ENCODE assay signal across 19 cellular contexts in the genomic region with DNA sequence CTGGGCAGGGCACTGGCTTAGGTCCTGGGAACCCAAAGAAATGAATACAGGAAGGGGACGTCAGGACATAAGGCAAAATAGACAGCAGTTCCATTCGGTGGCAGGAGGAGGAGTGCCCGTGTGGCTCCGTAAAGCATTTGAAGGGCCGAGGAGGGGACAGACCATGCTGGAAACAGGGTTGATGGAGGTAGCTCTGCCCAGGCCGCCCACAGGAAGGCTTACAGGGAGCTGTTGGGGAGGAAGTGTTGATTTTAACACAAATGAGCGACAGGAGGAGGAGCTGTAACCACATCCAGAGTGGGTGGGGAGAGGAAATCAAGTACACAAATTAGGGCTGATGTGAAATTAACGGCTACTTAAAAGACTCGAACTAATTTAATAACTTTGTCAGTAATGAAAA. TPM values are rescaled to one million over a fixed set of nuclear protein-coding genes. Genes with fewer than 3 reads are reported as not detected.
DNase-seq lines count a peak whose midpoint lies in the region; ATAC-seq and TF ChIP-seq lines count a peak whose summit lies in the region.
"Had no signal": no experiment of that assay in that cellular context is flagged by ENCODE, and none has a peak within 500 bp of the region (broad histone marks: within the 10 kb centered on the region; RNA-seq: fewer than 3 reads in every experiment).

No MANE protein-coding gene starts in this region.

- POLR2A ChIA-PET in activated CD8-positive, alpha-beta T cell treated with anti-CD3 and anti-CD28 coated beads for 36 hours (lab: Charles Lee): no interaction called here
- POLR2A ChIA-PET in activated CD8-positive, alpha-beta T cell treated with anti-CD3 and anti-CD28 coated beads, Interleukin-2, amount 10 ng/mL, durations not matched to agents 7 days and 5 days (lab: Charles Lee): no interaction called here

- H3K4me3 Mint-ChIP-seq in activated CD8-positive, alpha-beta T cell treated with anti-CD3 and anti-CD28 coated beads for 36 hours: no peak overlapping the region
- no peak overlapping the region for H3K4me3 Mint-ChIP-seq in activated CD8-positive, alpha-beta T cell treated with anti-CD3 and anti-CD28 coated beads, Interleukin-2, amount 10 ng/mL, durations not matched to agents 7 days and 5 days
- peak overlapping the region; percentile 75 for H3K4me3 Mint-ChIP-seq in natural killer cell treated with Interleukin-12 subunit alpha and Interleukin-12 subunit beta and Interleukin-15 and Interleukin-18, amount 100 ng/mL, for 72 hours
- H3K4me3 Mint-ChIP-seq in activated CD8-positive, alpha-beta memory T cell treated with anti-CD3 and anti-CD28 coated beads, Interleukin-2, amount 10 ng/mL, durations not matched to agents 7 days and 5 days: no peak overlapping the region
- no peak overlapping the region for H3K4me3 Mint-ChIP-seq in activated naive CD4-positive, alpha-beta T cell treated with anti-CD3 and anti-CD28 coated beads for 36 hours
- H3K4me3 Mint-ChIP-seq: CD4-positive, alpha-beta T cell had no signal

- H3K36me3 Mint-ChIP-seq in activated CD8-positive, alpha-beta T cell treated with anti-CD3 and anti-CD28 coated beads for 36 hours (ENCODE audit: low read depth): no peaks in the 10 kb centered on the region
- H3K36me3 Mint-ChIP-seq in activated CD8-positive, alpha-beta T cell treated with anti-CD3 and anti-CD28 coated beads, Interleukin-2, amount 10 ng/mL, durations not matched to agents 7 days and 5 days (ENCODE audit: low read depth): no peaks in the 10 kb centered on the region
- peaks cover 12% of the 10 kb centered on the region for H3K36me3 Mint-ChIP-seq in natural killer cell treated with Interleukin-12 subunit alpha and Interleukin-12 subunit beta and Interleukin-15 and Interleukin-18, amount 100 ng/mL, for 72 hours
- H3K36me3 Mint-ChIP-seq in activated CD8-positive, alpha-beta memory T cell treated with anti-CD3 and anti-CD28 coated beads, Interleukin-2, amount 10 ng/mL, durations not matched to agents 7 days and 5 days: no peaks in the 10 kb centered on the region
- H3K36me3 Mint-ChIP-seq in activated naive CD4-positive, alpha-beta T cell treated with anti-CD3 and anti-CD28 coated beads for 36 hours (ENCODE audit: low read depth): no peaks in the 10 kb centered on the region

- peak; percentile 6 for DNase-seq in activated CD8-positive, alpha-beta T cell treated with anti-CD3 and anti-CD28 coated beads for 36 hours
- no peak for DNase-seq in activated CD8-positive, alpha-beta T cell treated with anti-CD3 and anti-CD28 coated beads, Interleukin-2, amount 10 ng/mL, durations not matched to agents 7 days and 5 days
- peak; percentile 66 for DNase-seq in natural killer cell treated with Interleukin-12 subunit alpha and Interleukin-12 subunit beta and Interleukin-15 and Interleukin-18, amount 100 ng/mL, for 72 hours (ENCODE audit: low spot score)
- no peak for DNase-seq in activated CD8-positive, alpha-beta memory T cell treated with anti-CD3 and anti-CD28 coated beads, Interleukin-2, amount 10 ng/mL, durations not matched to agents 7 days and 5 days
- no peak for DNase-seq in RPMI8226
- DNase-seq in activated naive CD4-positive, alpha-beta T cell treated with anti-CD3 and anti-CD28 coated beads for 36 hours: no peak
- DNase-seq: 8988T; Calu3; CD4-positive, alpha-beta T cell; GF-D8; GM23248; KBM-7; MV-4-11; NCI-H1694 treated with DMSO at 0.1 percent for 48 hours; NK-92 treated with Interleukin-12 subunit alpha and Interleukin-12 subunit beta, amount 100 ng/mL, for 24 hours; Peyer's patch; Right ventricle myocardium superior had no signal

- H3K9me3 Mint-ChIP-seq in activated CD8-positive, alpha-beta T cell treated with anti-CD3 and anti-CD28 coated beads for 36 hours: peaks cover 4% of the 10 kb centered on the region
- H3K9me3 Mint-ChIP-seq in activated CD8-positive, alpha-beta T cell treated with anti-CD3 and anti-CD28 coated beads, Interleukin-2, amount 10 ng/mL, durations not matched to agents 7 days and 5 days (ENCODE audit: insufficient read depth): no peaks in the 10 kb centered on the region
- peaks cover 5% of the 10 kb centered on the region for H3K9me3 Mint-ChIP-seq in natural killer cell treated with Interleukin-12 subunit alpha and Interleukin-12 subunit beta and Interleukin-15 and Interleukin-18, amount 100 ng/mL, for 72 hours
- peaks cover 5% of the 10 kb centered on the region for H3K9me3 Mint-ChIP-seq in activated CD8-positive, alpha-beta memory T cell treated with anti-CD3 and anti-CD28 coated beads, Interleukin-2, amount 10 ng/mL, durations not matched to agents 7 days and 5 days (ENCODE audit: low read depth)
- peaks cover 3% of the 10 kb centered on the region for H3K9me3 Mint-ChIP-seq in activated naive CD4-positive, alpha-beta T cell treated with anti-CD3 and anti-CD28 coated beads for 36 hours

- intact Hi-C loops in activated CD8-positive, alpha-beta T cell treated with anti-CD3 and anti-CD28 coated beads for 36 hours (cut with micrococcal nuclease): no loop called here
- intact Hi-C loops in activated naive CD4-positive, alpha-beta T cell treated with anti-CD3 and anti-CD28 coated beads for 36 hours (cut with micrococcal nuclease): no loop called here

- no peak for TF ChIP-seq CTCF in activated CD8-positive, alpha-beta T cell treated with anti-CD3 and anti-CD28 coated beads for 36 hours (IDR thresholded peaks at IDR 0.05)

- CTCF ChIA-PET in activated CD8-positive, alpha-beta T cell treated with anti-CD3 and anti-CD28 coated beads for 36 hours (lab: Charles Lee): no interaction called here
- CTCF ChIA-PET in activated CD8-positive, alpha-beta T cell treated with anti-CD3 and anti-CD28 coated beads, Interleukin-2, amount 10 ng/mL, durations not matched to agents 7 days and 5 days (lab: Charles Lee): no interaction called here
- CTCF ChIA-PET in activated CD8-positive, alpha-beta memory T cell treated with anti-CD3 and anti-CD28 coated beads, Interleukin-2, amount 10 ng/mL, durations not matched to agents 7 days and 5 days (lab: Charles Lee): no interaction called here
- CTCF ChIA-PET in activated naive CD4-positive, alpha-beta T cell treated with anti-CD3 and anti-CD28 coated beads for 36 hours (lab: Charles Lee): no interaction called here

- H3K4me1 Mint-ChIP-seq in activated CD8-positive, alpha-beta T cell treated with anti-CD3 and anti-CD28 coated beads for 36 hours (ENCODE audit: low read depth): peaks cover 4% of the 10 kb centered on the region
- peaks cover 6% of the 10 kb centered on the region for H3K4me1 Mint-ChIP-seq in activated CD8-positive, alpha-beta T cell treated with anti-CD3 and anti-CD28 coated beads, Interleukin-2, amount 10 ng/mL, durations not matched to agents 7 days and 5 days (ENCODE audit: low read depth)
- peaks cover 30 to 32% of the 10 kb centered on the region in 2 donors for H3K4me1 Mint-ChIP-seq in natural killer cell treated with Interleukin-12 subunit alpha and Interleukin-12 subunit beta and Interleukin-15 and Interleukin-18, amount 100 ng/mL, for 72 hours (ENCODE audit: low read depth in 2 of 2)
- peaks cover 2% of the 10 kb centered on the region for H3K4me1 Mint-ChIP-seq in activated CD8-positive, alpha-beta memory T cell treated with anti-CD3 and anti-CD28 coated beads, Interleukin-2, amount 10 ng/mL, durations not matched to agents 7 days and 5 days
- H3K4me1 Mint-ChIP-seq in activated naive CD4-positive, alpha-beta T cell treated with anti-CD3 and anti-CD28 coated beads for 36 hours (ENCODE audit: low read depth): no peaks in the 10 kb centered on the region

- peak overlapping the region; percentile 34 for H3K27ac ChIP-seq in angular gyrus (ENCODE audit: low read depth, low read length)
- H3K27ac ChIP-seq: GM23248, Peyer's patch had no signal

- no peak for ATAC-seq in activated CD8-positive, alpha-beta T cell treated with anti-CD3 and anti-CD28 coated beads for 36 hours
- no peak for ATAC-seq in activated CD8-positive, alpha-beta T cell treated with anti-CD3 and anti-CD28 coated beads, Interleukin-2, amount 10 ng/mL, durations not matched to agents 7 days and 5 days
- peak; percentile 83 to 84 for ATAC-seq in natural killer cell treated with Interleukin-12 subunit alpha and Interleukin-12 subunit beta and Interleukin-15 and Interleukin-18, amount 100 ng/mL, for 72 hours
- no peak for ATAC-seq in activated CD8-positive, alpha-beta memory T cell treated with anti-CD3 and anti-CD28 coated beads, Interleukin-2, amount 10 ng/mL, durations not matched to agents 7 days and 5 days
- ATAC-seq in GM19324 (IDR thresholded peaks at IDR 0.05; ENCODE audit: low FRiP score, unreplicated experiment): no peak

- H3K27me3 Mint-ChIP-seq in activated CD8-positive, alpha-beta T cell treated with anti-CD3 and anti-CD28 coated beads for 36 hours: peaks cover 22% of the 10 kb centered on the region
- peaks cover 2% of the 10 kb centered on the region for H3K27me3 Mint-ChIP-seq in activated CD8-positive, alpha-beta T cell treated with anti-CD3 and anti-CD28 coated beads, Interleukin-2, amount 10 ng/mL, durations not matched to agents 7 days and 5 days (ENCODE audit: low read depth)
- H3K27me3 Mint-ChIP-seq in natural killer cell treated with Interleukin-12 subunit alpha and Interleukin-12 subunit beta and Interleukin-15 and Interleukin-18, amount 100 ng/mL, for 72 hours: no peaks in the 10 kb centered on the region
- H3K27me3 Mint-ChIP-seq in activated CD8-positive, alpha-beta memory T cell treated with anti-CD3 and anti-CD28 coated beads, Interleukin-2, amount 10 ng/mL, durations not matched to agents 7 days and 5 days: no peaks in the 10 kb centered on the region
- peaks cover 21% of the 10 kb centered on the region for H3K27me3 Mint-ChIP-seq in activated naive CD4-positive, alpha-beta T cell treated with anti-CD3 and anti-CD28 coated beads for 36 hours (ENCODE audit: low read depth)

- H3K27ac Mint-ChIP-seq in activated CD8-positive, alpha-beta T cell treated with anti-CD3 and anti-CD28 coated beads for 36 hours: peak overlapping the region; percentile 13
- no peak overlapping the region for H3K27ac Mint-ChIP-seq in activated CD8-positive, alpha-beta T cell treated with anti-CD3 and anti-CD28 coated beads, Interleukin-2, amount 10 ng/mL, durations not matched to agents 7 days and 5 days
- peak overlapping the region; percentile 54 to 82 for H3K27ac Mint-ChIP-seq in natural killer cell treated with Interleukin-12 subunit alpha and Interleukin-12 subunit beta and Interleukin-15 and Interleukin-18, amount 100 ng/mL, for 72 hours
- H3K27ac Mint-ChIP-seq in activated CD8-positive, alpha-beta memory T cell treated with anti-CD3 and anti-CD28 coated beads, Interleukin-2, amount 10 ng/mL, durations not matched to agents 7 days and 5 days: no peak overlapping the region
- H3K27ac Mint-ChIP-seq in activated naive CD4-positive, alpha-beta T cell treated with anti-CD3 and anti-CD28 coated beads for 36 hours: no peak overlapping the region
- H3K27ac Mint-ChIP-seq: CD4-positive, alpha-beta T cell had no signal

RNA-seq across cellular contexts. Expression of a gene that starts 54.6 kb away (rescaled TPM):
- not detected for total RNA-seq in activated CD8-positive, alpha-beta T cell treated with anti-CD3 and anti-CD28 coated beads for 36 hours
- not detected for total RNA-seq in activated CD8-positive, alpha-beta T cell treated with anti-CD3 and anti-CD28 coated beads, Interleukin-2, amount 10 ng/mL, durations not matched to agents 7 days and 5 days
- not detected for total RNA-seq in natural killer cell treated with Interleukin-12 subunit alpha and Interleukin-12 subunit beta and Interleukin-15 and Interleukin-18, amount 100 ng/mL, for 72 hours
- total RNA-seq in activated CD8-positive, alpha-beta memory T cell treated with anti-CD3 and anti-CD28 coated beads, Interleukin-2, amount 10 ng/mL, durations not matched to agents 7 days and 5 days: not detected
- not detected for total RNA-seq in activated naive CD4-positive, alpha-beta T cell treated with anti-CD3 and anti-CD28 coated beads for 36 hours
- total RNA-seq: Calu3; CD4-positive, alpha-beta T cell; GM23248; Right ventricle myocardium superior had no signal

Comparison
In these comparisons a context has a peak if more than half of its experiments do, and no peak if none do; other contexts are left out.
1. DNase-seq: peak in activated CD8-positive, alpha-beta T cell treated with anti-CD3 and anti-CD28 coated beads for 36 hours (single experiment) and natural killer cell treated with Interleukin-12 subunit alpha and Interleukin-12 subunit beta and Interleukin-15 and Interleukin-18, amount 100 ng/mL, for 72 hours (single experiment); none in activated CD8-positive, alpha-beta T cell treated with anti-CD3 and anti-CD28 coated beads, Interleukin-2, amount 10 ng/mL, durations not matched to agents 7 days and 5 days (single experiment), activated CD8-positive, alpha-beta memory T cell treated with anti-CD3 and anti-CD28 coated beads, Interleukin-2, amount 10 ng/mL, durations not matched to agents 7 days and 5 days (single experiment), RPMI8226 (single experiment) and activated naive CD4-positive, alpha-beta T cell treated with anti-CD3 and anti-CD28 coated beads for 36 hours (single experiment).
2. H3K27ac Mint-ChIP-seq: peak in activated CD8-positive, alpha-beta T cell treated with anti-CD3 and anti-CD28 coated beads for 36 hours (single experiment) and natural killer cell treated with Interleukin-12 subunit alpha and Interleukin-12 subunit beta and Interleukin-15 and Interleukin-18, amount 100 ng/mL, for 72 hours (2 of 2); none in activated CD8-positive, alpha-beta T cell treated with anti-CD3 and anti-CD28 coated beads, Interleukin-2, amount 10 ng/mL, durations not matched to agents 7 days and 5 days (single experiment), activated CD8-positive, alpha-beta memory T cell treated with anti-CD3 and anti-CD28 coated beads, Interleukin-2, amount 10 ng/mL, durations not matched to agents 7 days and 5 days (single experiment) and activated naive CD4-positive, alpha-beta T cell treated with anti-CD3 and anti-CD28 coated beads for 36 hours (single experiment).
3. ATAC-seq: peak in natural killer cell treated with Interleukin-12 subunit alpha and Interleukin-12 subunit beta and Interleukin-15 and Interleukin-18, amount 100 ng/mL, for 72 hours (2 of 2); none in activated CD8-positive, alpha-beta T cell treated with anti-CD3 and anti-CD28 coated beads for 36 hours (single experiment), activated CD8-positive, alpha-beta T cell treated with anti-CD3 and anti-CD28 coated beads, Interleukin-2, amount 10 ng/mL, durations not matched to agents 7 days and 5 days (single experiment), activated CD8-positive, alpha-beta memory T cell treated with anti-CD3 and anti-CD28 coated beads, Interleukin-2, amount 10 ng/mL, durations not matched to agents 7 days and 5 days (single experiment) and GM19324 (single experiment).